7 cellular contexts compared by ENCODE assay signal in genomic region chr3:136750209-136750921, GRCh38. TPM values are rescaled to one million over a fixed set of nuclear protein-coding genes. Genes with fewer than 3 reads are reported as not detected.
DNase-seq lines count a peak whose midpoint lies in the region; ATAC-seq and TF ChIP-seq lines count a peak whose summit lies in the region.

No MANE protein-coding gene starts in this region.

- H3K4me3 Mint-ChIP-seq in naive B cell, result peak overlapping the region; percentile 81 to 99 (median 90)

- H4K20me1 ChIP-seq in OCI-LY3 (ENCODE audit: insufficient read depth, low read length), result no peaks in the 10 kb centered on the region; the same call in 1 of the 2 replicates

- H3K36me3 ChIP-seq in OCI-LY3 (replicated peaks; ENCODE audit: low read depth, low read length) (no peaks in the 10 kb centered on the region), colonic mucosa (no peaks in the 10 kb centered on the region)

- H3K9me3 ChIP-seq in OCI-LY3 (ENCODE audit: insufficient read depth, low read length) (no peaks in the 10 kb centered on the region), colonic mucosa (no peaks in the 10 kb centered on the region)

- H3K27me3 ChIP-seq in OCI-LY3 (ENCODE audit: low read depth, low read length) (no peaks in the 10 kb centered on the region), colonic mucosa (no peaks in the 10 kb centered on the region)

- H3K4me2 ChIP-seq in OCI-LY3 (ENCODE audit: low read length), result peak overlapping the region; percentile 97

- DNase-seq in GM12864 (ENCODE audit: low read depth), result no peak
- DNase-seq in colonic mucosa, result no peak
- DNase-seq in naive B cell, result no peak

- H2AFZ ChIP-seq in OCI-LY3 (ENCODE audit: low read depth, low read length), result peak overlapping the region; percentile 12; the same call in 1 of the 2 replicates

- H3K27ac ChIP-seq in OCI-LY3 (ENCODE audit: low read length), result peak overlapping the region; percentile 81
- peak overlapping the region; percentile 98 for H3K27ac ChIP-seq in colonic mucosa

- H3K27ac Mint-ChIP-seq in naive B cell, result peak overlapping the region in 5 of 6 donors; percentile 69 to 91 (median 76)

- H3K4me3 ChIP-seq in GM12864 (ENCODE audit: low read depth, low read length) (peak overlapping the region; percentile 89), OCI-LY3 (ENCODE audit: low read length) (peak overlapping the region; percentile 92), colonic mucosa (peak overlapping the region; percentile 60)

- intact Hi-C loops in colonic mucosa (cut with DNase I), result loop anchor here (5.0 to 10.0 kb wide), 3 partner anchors 358 to 676 kb away; partner anchors contain the start of gene MSL2

- H3K9me3 Mint-ChIP-seq in naive B cell, result no peaks in the 10 kb centered on the region

- H3K79me2 ChIP-seq in OCI-LY3 (ENCODE audit: low read length), result peaks cover 67% of the 10 kb centered on the region

- peaks cover 39 to 69% (median 58%) of the 10 kb centered on the region in 3 donors for H3K4me1 Mint-ChIP-seq in naive B cell

- no peaks in the 10 kb centered on the region for H3K36me3 Mint-ChIP-seq in naive B cell

- H3K4me1 ChIP-seq in OCI-LY3 (ENCODE audit: low read length) (peaks cover 31% of the 10 kb centered on the region), colonic mucosa (no peaks in the 10 kb centered on the region)

- TF ChIP-seq CTCF in GM12864 (IDR thresholded peaks at IDR 0.05; ENCODE audit: low read depth, low read length, missing control alignments) (no peak), OCI-LY3 (IDR thresholded peaks at IDR 0.05; ENCODE audit: low read depth, low read length) (no peak), colonic mucosa (IDR thresholded peaks at IDR 0.05) (no peak)

- ATAC-seq in naive B cell (ENCODE audit: low read depth in 2 of 2) (no peak), HG02798 (IDR thresholded peaks at IDR 0.05; ENCODE audit: poor library complexity, unreplicated experiment) (no peak), GM18861 (IDR thresholded peaks at IDR 0.05; ENCODE audit: unreplicated experiment) (no peak), HG03108 (IDR thresholded peaks at IDR 0.05; ENCODE audit: unreplicated experiment) (no peak)

- H3K27me3 Mint-ChIP-seq in naive B cell, result no peaks in the 10 kb centered on the region

- peak overlapping the region; percentile 94 for H3K9ac ChIP-seq in OCI-LY3 (ENCODE audit: low read length)
- peak overlapping the region in 1 of 2 donors; percentile 77 for H3K9ac ChIP-seq in colonic mucosa (ENCODE audit: low read depth in 2 of 2, low read length in 2 of 2)

RNA-seq across cellular contexts. Expression of gene STAG1, which starts 1.8 kb away (rescaled TPM):
- 10 to 100 TPM; 38.2 to 43.5 TPM for total RNA-seq in colonic mucosa
- 10 to 100 TPM; 14.0 to 27.7 (median 25.1) TPM for polyA plus RNA-seq in naive B cell (ENCODE audit: low read depth in 6 of 6)
